Comparison of ENCODE assay signal across 17 cellular contexts in the genomic region with DNA sequence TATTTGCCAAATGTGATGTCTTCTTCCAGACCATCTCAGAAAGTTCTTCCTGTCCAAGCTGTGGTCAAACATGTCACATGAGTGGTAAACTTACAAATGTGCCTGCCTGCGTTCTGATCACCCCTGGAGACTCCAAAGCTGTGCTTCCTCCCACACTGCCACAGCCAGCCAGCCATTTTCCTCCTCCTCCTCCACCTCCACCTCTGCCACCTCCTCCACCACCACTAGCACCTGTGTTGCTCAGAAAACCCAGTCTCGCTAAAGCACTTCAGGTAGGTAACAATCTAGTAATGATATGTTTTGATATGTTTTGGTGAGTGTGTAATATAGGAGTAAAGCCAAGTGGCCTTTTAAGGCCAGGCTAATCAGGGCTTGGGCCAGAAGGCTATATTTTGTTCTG. TPM values are rescaled to one million over a fixed set of nuclear protein-coding genes. Genes with fewer than 3 reads are reported as not detected.
A peak's percentile ranks its signal among the peaks of the same experiment; 100 is the strongest.
DNase-seq lines count a peak whose midpoint lies in the region; ATAC-seq, FAIRE-seq and TF ChIP-seq lines count a peak whose summit lies in the region.
"Had no signal": no experiment of that assay in that cellular context is flagged by ENCODE, and none has a peak within 500 bp of the region (broad histone marks: within the 10 kb centered on the region; RNA-seq: fewer than 3 reads in every experiment).

No MANE protein-coding gene starts in this region.

- H2BK15ac ChIP-seq in mesenchymal stem cell (ENCODE audit: low read depth, poor library complexity, severe bottlenecking), result no peak overlapping the region

- H2BK12ac ChIP-seq in mesenchymal stem cell (ENCODE audit: low read length in 2 of 2), result no peak overlapping the region

- H3K4me3 ChIP-seq in mesenchymal stem cell (ENCODE audit: insufficient read depth in 1 of 2, low read depth in 1 of 2, low read length in 2 of 2), result no peak overlapping the region
- H3K4me3 ChIP-seq: A549 had no signal

- H3K4me3 Mint-ChIP-seq in activated T-helper 1 cell treated with anti-CD3 and anti-CD28 coated beads, Interleukin-12 subunit alpha, Interleukin-12 subunit beta, Interleukin-2, Interleukin-4 antibody, amounts not matched to agents 30 ng/mL and 10 ng/mL and 1 ng/mL, durations not matched to agents 14 hours and 24 hours and 36 hours, result no peak overlapping the region
- H3K4me3 Mint-ChIP-seq: CD4-positive, alpha-beta memory T cell had no signal

- DNase-seq in HTR-8/SVneo (ENCODE audit: insufficient read length, low spot score) (no peak), mesenchymal stem cell (no peak), renal cortical epithelial cell (ENCODE audit: low read depth) (peak; percentile 29), SK-N-DZ (ENCODE audit: low spot score) (no peak), GM20000 (ENCODE audit: low spot score) (no peak)
- no peak for DNase-seq in activated T-helper 1 cell treated with anti-CD3 and anti-CD28 coated beads, Interleukin-12 subunit alpha, Interleukin-12 subunit beta, Interleukin-2, Interleukin-4 antibody, amounts not matched to agents 30 ng/mL and 10 ng/mL and 1 ng/mL, durations not matched to agents 14 hours and 24 hours and 36 hours (ENCODE audit: low spot score)
- DNase-seq: BE2C; CD4-positive, alpha-beta memory T cell; COR-L47; DND-41; GDM1; HCEC 1CT; IMR-90 had no signal

- no peak overlapping the region for H3K9ac ChIP-seq in mesenchymal stem cell (ENCODE audit: low read length)

- peak overlapping the region; percentile 77 for H3K27ac ChIP-seq in mesenchymal stem cell (ENCODE audit: low read length, poor library complexity, severe bottlenecking)
- H3K27ac ChIP-seq: A549, C4-2B had no signal

- peaks cover 5% of the 10 kb centered on the region for H3K4me1 ChIP-seq in mesenchymal stem cell (ENCODE audit: control insufficient read depth, insufficient read depth, low read depth, low read length)
- H3K4me1 ChIP-seq: BE2C had no signal

- H3K4ac ChIP-seq in mesenchymal stem cell (ENCODE audit: low read depth in 1 of 2, low read length in 2 of 2), result no peak overlapping the region

- peak; percentile 13 for FAIRE-seq in HTR-8/SVneo (lab: Jason Lieb, UNC)
- FAIRE-seq: A549, H1 had no signal

- no peaks in the 10 kb centered on the region for H3K4me1 Mint-ChIP-seq in activated T-helper 1 cell treated with anti-CD3 and anti-CD28 coated beads, Interleukin-12 subunit alpha, Interleukin-12 subunit beta, Interleukin-2, Interleukin-4 antibody, amounts not matched to agents 30 ng/mL and 10 ng/mL and 1 ng/mL, durations not matched to agents 14 hours and 24 hours and 36 hours (ENCODE audit: low read depth)
- H3K4me1 Mint-ChIP-seq: CD4-positive, alpha-beta memory T cell had no signal

- no peaks in the 10 kb centered on the region for H3K27me3 ChIP-seq in mesenchymal stem cell (ENCODE audit: control insufficient read depth in 1 of 2, insufficient read depth in 1 of 2, low read length in 2 of 2)
- H3K27me3 ChIP-seq: BE2C had no signal

- H4K8ac ChIP-seq in mesenchymal stem cell (ENCODE audit: low read length), result no peak overlapping the region

- H3K9me3 Mint-ChIP-seq in activated T-helper 1 cell treated with anti-CD3 and anti-CD28 coated beads, Interleukin-12 subunit alpha, Interleukin-12 subunit beta, Interleukin-2, Interleukin-4 antibody, amounts not matched to agents 30 ng/mL and 10 ng/mL and 1 ng/mL, durations not matched to agents 14 hours and 24 hours and 36 hours, result no peaks in the 10 kb centered on the region
- H3K9me3 Mint-ChIP-seq: CD4-positive, alpha-beta memory T cell had no signal

- H4K91ac ChIP-seq in mesenchymal stem cell (ENCODE audit: low read length), result no peak overlapping the region

- TF ChIP-seq CTCF in GM20000 (IDR thresholded peaks at IDR 0.05; ENCODE audit: extremely low read depth, missing control alignments), result no peak

- no peak for ATAC-seq in GM21737 (IDR thresholded peaks at IDR 0.05; ENCODE audit: unreplicated experiment)
- ATAC-seq: A549 had no signal

- intact Hi-C loops in activated T-helper 1 cell treated with anti-CD3 and anti-CD28 coated beads, Interleukin-12 subunit alpha, Interleukin-12 subunit beta, Interleukin-2, Interleukin-4 antibody, amounts not matched to agents 30 ng/mL and 10 ng/mL and 1 ng/mL, durations not matched to agents 14 hours and 24 hours and 36 hours (cut with micrococcal nuclease), result no loop called here

- 100% methylated on average over 2 of the region's 2 CpGs for WGBS in mesenchymal stem cell

- no peaks in the 10 kb centered on the region for H3K9me3 ChIP-seq in mesenchymal stem cell (ENCODE audit: control insufficient read depth, low read length)
- H3K9me3 ChIP-seq: A549, BE2C had no signal

- H2AK5ac ChIP-seq in mesenchymal stem cell (ENCODE audit: low read length, severe bottlenecking), result no peak overlapping the region

- no peak overlapping the region for H3K23ac ChIP-seq in mesenchymal stem cell (ENCODE audit: low read length in 2 of 2)

- peaks cover 31% of the 10 kb centered on the region for H3K36me3 Mint-ChIP-seq in activated T-helper 1 cell treated with anti-CD3 and anti-CD28 coated beads, Interleukin-12 subunit alpha, Interleukin-12 subunit beta, Interleukin-2, Interleukin-4 antibody, amounts not matched to agents 30 ng/mL and 10 ng/mL and 1 ng/mL, durations not matched to agents 14 hours and 24 hours and 36 hours (ENCODE audit: low read depth)
- H3K36me3 Mint-ChIP-seq: CD4-positive, alpha-beta memory T cell had no signal

- H3K4me2 ChIP-seq in mesenchymal stem cell (ENCODE audit: low read length, poor library complexity, severe bottlenecking), result peak overlapping the region; percentile 10
- H3K4me2 ChIP-seq: A549 had no signal

- no peak overlapping the region for H2AFZ ChIP-seq in mesenchymal stem cell (ENCODE audit: low read depth, low read length)

- peak overlapping the region; percentile 36 for H3K27ac Mint-ChIP-seq in activated T-helper 1 cell treated with anti-CD3 and anti-CD28 coated beads, Interleukin-12 subunit alpha, Interleukin-12 subunit beta, Interleukin-2, Interleukin-4 antibody, amounts not matched to agents 30 ng/mL and 10 ng/mL and 1 ng/mL, durations not matched to agents 14 hours and 24 hours and 36 hours

- no peaks in the 10 kb centered on the region for H3K27me3 Mint-ChIP-seq in activated T-helper 1 cell treated with anti-CD3 and anti-CD28 coated beads, Interleukin-12 subunit alpha, Interleukin-12 subunit beta, Interleukin-2, Interleukin-4 antibody, amounts not matched to agents 30 ng/mL and 10 ng/mL and 1 ng/mL, durations not matched to agents 14 hours and 24 hours and 36 hours (ENCODE audit: insufficient read depth)
- H3K27me3 Mint-ChIP-seq: CD4-positive, alpha-beta memory T cell had no signal

- H2BK5ac ChIP-seq in mesenchymal stem cell (ENCODE audit: low read depth, low read length, poor library complexity, severe bottlenecking), result no peak overlapping the region

- no peak overlapping the region for H2BK120ac ChIP-seq in mesenchymal stem cell (ENCODE audit: low read depth, low read length)

- H3K18ac ChIP-seq in mesenchymal stem cell (ENCODE audit: low read depth in 1 of 2, low read length in 2 of 2), result no peak overlapping the region

- H3K14ac ChIP-seq in mesenchymal stem cell (ENCODE audit: low read length in 2 of 2), result no peak overlapping the region

- H3K36me3 ChIP-seq in mesenchymal stem cell (ENCODE audit: control insufficient read depth in 1 of 2, insufficient read depth in 2 of 2, low read depth in 1 of 2, low read length in 2 of 2), result peaks cover 0 to 12% of the 10 kb centered on the region in 2 experiments

- peaks cover 10% of the 10 kb centered on the region for H3K79me1 ChIP-seq in mesenchymal stem cell (replicated peaks; ENCODE audit: low read length, poor library complexity, severe bottlenecking)

RNA-seq across cellular contexts. Expression of a gene that starts 16.4 kb away (rescaled TPM):
- 25.1 and 26.1 TPM in 2 replicates for total RNA-seq in activated T-helper 1 cell treated with anti-CD3 and anti-CD28 coated beads, Interleukin-12 subunit alpha, Interleukin-12 subunit beta, Interleukin-2, Interleukin-4 antibody, amounts not matched to agents 30 ng/mL and 10 ng/mL and 1 ng/mL, durations not matched to agents 14 hours and 24 hours and 36 hours
- 11.0 TPM for polyA plus RNA-seq in mesenchymal stem cell (2013, experiment 1 of 2)
- polyA plus RNA-seq in mesenchymal stem cell (2013, experiment 2 of 2), result 11.1 TPM
- 21.0 and 25.9 TPM in 2 replicates for total RNA-seq in renal cortical epithelial cell
- polyA plus RNA-seq in SK-N-DZ (2014; cell fraction: cytosol; rRNA removed), result 26.8 and 31.6 TPM in 2 replicates
- polyA plus RNA-seq in SK-N-DZ (2014; cell fraction: nucleus; rRNA removed), result 11.8 and 12.5 TPM in 2 replicates

RNA-seq across cellular contexts. Expression of a gene that starts 26.8 kb away (rescaled TPM):
- total RNA-seq in activated T-helper 1 cell treated with anti-CD3 and anti-CD28 coated beads, Interleukin-12 subunit alpha, Interleukin-12 subunit beta, Interleukin-2, Interleukin-4 antibody, amounts not matched to agents 30 ng/mL and 10 ng/mL and 1 ng/mL, durations not matched to agents 14 hours and 24 hours and 36 hours, result 2.7 and 3.2 TPM in 2 replicates
- 2.2 TPM for polyA plus RNA-seq in mesenchymal stem cell (2013, experiment 1 of 2)
- polyA plus RNA-seq in mesenchymal stem cell (2013, experiment 2 of 2), result 2.3 TPM
- 4.1 and 5.0 TPM in 2 replicates for total RNA-seq in renal cortical epithelial cell
- polyA plus RNA-seq in SK-N-DZ (2014; cell fraction: cytosol; rRNA removed), result 17.1 and 21.5 TPM in 2 replicates
- polyA plus RNA-seq in SK-N-DZ (2014; cell fraction: nucleus; rRNA removed), result 8.2 and 12.3 TPM in 2 replicates

RNA-seq across cellular contexts. Expression of a gene that starts 37.9 kb away (rescaled TPM):
- 29.4 and 32.7 TPM in 2 replicates for total RNA-seq in activated T-helper 1 cell treated with anti-CD3 and anti-CD28 coated beads, Interleukin-12 subunit alpha, Interleukin-12 subunit beta, Interleukin-2, Interleukin-4 antibody, amounts not matched to agents 30 ng/mL and 10 ng/mL and 1 ng/mL, durations not matched to agents 14 hours and 24 hours and 36 hours
- 14.2 TPM for polyA plus RNA-seq in mesenchymal stem cell (2013, experiment 1 of 2)
- 21.3 TPM for polyA plus RNA-seq in mesenchymal stem cell (2013, experiment 2 of 2)
- 2.4 and 10.2 TPM in 2 replicates for total RNA-seq in renal cortical epithelial cell
- 35.9 and 36.1 TPM in 2 replicates for polyA plus RNA-seq in SK-N-DZ (2014; cell fraction: cytosol; rRNA removed)
- 6.1 and 17.7 TPM in 2 replicates for polyA plus RNA-seq in SK-N-DZ (2014; cell fraction: nucleus; rRNA removed)

RNA-seq across cellular contexts. Expression of a gene that starts 38.5 kb away (rescaled TPM):
- total RNA-seq in activated T-helper 1 cell treated with anti-CD3 and anti-CD28 coated beads, Interleukin-12 subunit alpha, Interleukin-12 subunit beta, Interleukin-2, Interleukin-4 antibody, amounts not matched to agents 30 ng/mL and 10 ng/mL and 1 ng/mL, durations not matched to agents 14 hours and 24 hours and 36 hours, result 52.1 and 63.6 TPM in 2 replicates
- polyA plus RNA-seq in mesenchymal stem cell (2013, experiment 1 of 2), result 112 TPM
- polyA plus RNA-seq in mesenchymal stem cell (2013, experiment 2 of 2), result 114 TPM
- 63.3 and 106 TPM in 2 replicates for total RNA-seq in renal cortical epithelial cell
- polyA plus RNA-seq in SK-N-DZ (2014; cell fraction: cytosol; rRNA removed), result 177 and 215 TPM in 2 replicates
- polyA plus RNA-seq in SK-N-DZ (2014; cell fraction: nucleus; rRNA removed), result 67.2 and 84.5 TPM in 2 replicates
